20 cellular contexts compared by ENCODE assay signal in genomic region chr22:32325416-32325801, GRCh38. TPM values are rescaled to one million over a fixed set of nuclear protein-coding genes. Genes with fewer than 3 reads are reported as not detected.
DNase-seq lines count a peak whose midpoint lies in the region; ATAC-seq and TF ChIP-seq lines count a peak whose summit lies in the region.
"Had no signal": no experiment of that assay in that cellular context is flagged by ENCODE, and none has a peak within 500 bp of the region (broad histone marks: within the 10 kb centered on the region; RNA-seq: fewer than 3 reads in every experiment).

No MANE protein-coding gene starts in this region.

- H3K36me3 ChIP-seq in testis (ENCODE audit: low read depth, missing control alignments), result no peaks in the 10 kb centered on the region
- H3K36me3 ChIP-seq: left lung, pancreas had no signal

- no peaks in the 10 kb centered on the region for H3K27me3 ChIP-seq in testis
- H3K27me3 ChIP-seq: pancreas had no signal

- TF ChIP-seq CTCF in testis (IDR thresholded peaks at IDR 0.05), result no peak

- DNase-seq in activated CD8-positive, alpha-beta memory T cell treated with anti-CD3 and anti-CD28 coated beads for 24 hours, result peak; percentile 41
- DNase-seq in activated CD8-positive, alpha-beta memory T cell treated with anti-CD3 and anti-CD28 coated beads, Interleukin-2, amount 50 U/mL, for 4 hours, result no peak
- DNase-seq in NCI-H345 (lab: John Stamatoyannopoulos, UW) (peak; percentile 70), dermis blood vessel endothelial cell (peak; percentile 24), testis (peak; percentile 50), NCI-H446 (lab: John Stamatoyannopoulos, UW) (no peak), dedifferentiated amniotic fluid mesenchymal stem cell (ENCODE audit: extremely low spot score) (no peak)
- DNase-seq: activated CD4-positive, alpha-beta T cell treated with anti-CD3 and anti-CD28 coated beads for 36 hours; activated T-cell treated with anti-CD3 and anti-CD28 coated beads, Interleukin-2, amount 50 U/mL, for 1 hour; GDM1; hypothalamus; NCI-H774; small intestine; stimulated activated naive CD4-positive, alpha-beta T cell had no signal

- no peaks in the 10 kb centered on the region for H3K9me3 ChIP-seq in testis
- H3K9me3 ChIP-seq: left lung, pancreas had no signal

- no peak for TF ChIP-seq POLR2A in testis (IDR thresholded peaks at IDR 0.05)

- no peak overlapping the region for H3K4me3 ChIP-seq in testis
- H3K4me3 ChIP-seq: left lung, pancreas had no signal

- peaks cover 4% of the 10 kb centered on the region for H3K4me1 ChIP-seq in testis
- H3K4me1 ChIP-seq: left lung, pancreas had no signal

- no peak overlapping the region for H3K27ac ChIP-seq in testis
- H3K27ac ChIP-seq: left lung, pancreas, RWPE1 had no signal

- ATAC-seq in GM19455 (IDR thresholded peaks at IDR 0.05; ENCODE audit: unreplicated experiment), result no peak
- ATAC-seq: activated CD4-positive, alpha-beta T cell treated with anti-CD3 and anti-CD28 coated beads for 36 hours; HCT116; left lung; pancreas had no signal

- intact Hi-C loops in testis (cut with DNase I; ENCODE audit: low total_unique reads), result no loop called here

- 36 to 67% methylated on average over 3 to 9 of the region's 9 CpGs for WGBS in testis, 2 donors

RNA-seq across cellular contexts. Expression of gene RFPL3, which starts 32.3 kb away (rescaled TPM):
- total RNA-seq in dermis blood vessel endothelial cell (not detected in 2 replicates), testis (1 to 10 TPM; 2.6 to 3.6 TPM)
- 4.1 TPM for polyA plus RNA-seq in testis (ENCODE audit: insufficient read depth, low read depth, low replicate concordance)
- total RNA-seq: activated CD4-positive, alpha-beta T cell treated with anti-CD3 and anti-CD28 coated beads for 36 hours; left lung; pancreas; urinary bladder had no signal
- polyA plus RNA-seq: small intestine, urinary bladder had no signal

Comparison
In these comparisons a context has a peak if more than half of its experiments do, and no peak if none do; other contexts are left out.
1. DNase-seq: peak in activated CD8-positive, alpha-beta memory T cell treated with anti-CD3 and anti-CD28 coated beads for 24 hours (single experiment), NCI-H345 (single experiment), dermis blood vessel endothelial cell (single experiment) and testis (single experiment); none in activated CD8-positive, alpha-beta memory T cell treated with anti-CD3 and anti-CD28 coated beads, Interleukin-2, amount 50 U/mL, for 4 hours (single experiment), NCI-H446 (0 of 2) and dedifferentiated amniotic fluid mesenchymal stem cell (single experiment).